ENCODE assay signal across 1 cellular context in genomic region chr10:103465411-103466179, GRCh38.
A peak's percentile ranks its signal among the peaks of the same experiment; 100 is the strongest.
TF ChIP-seq lines count a peak whose summit lies in the region.

No MANE protein-coding gene starts in this region.

TF ChIP-seq in HepG2, 621 proteins besides CTCF, POLR2A, EP300 and RAD21:
- no peak for TF ChIP-seq FOSL1 (CRISPR knock-in tag; IDR thresholded peaks at IDR 0.05; ENCODE audit: borderline replicate concordance)
- no peak for TF ChIP-seq ZNF687 (CRISPR knock-in tag; IDR thresholded peaks at IDR 0.05)
- TF ChIP-seq DNMT1 (CRISPR knock-in tag; IDR thresholded peaks at IDR 0.05): no peak
- no peak for TF ChIP-seq TCF7L2 (IDR thresholded peaks at IDR 0.05; ENCODE audit: low read depth, low read length)
- TF ChIP-seq ZNF121 (CRISPR knock-in tag; IDR thresholded peaks at IDR 0.05): 0 out of 2 replicates have a peak, but pooled peaks have one; percentile 47
- TF ChIP-seq ZSCAN25 (CRISPR knock-in tag; IDR thresholded peaks at IDR 0.05): no peak
- no peak for TF ChIP-seq MEF2D (CRISPR knock-in tag; IDR thresholded peaks at IDR 0.05)
- no peak for TF ChIP-seq HNF1A (IDR thresholded peaks at IDR 0.05; ENCODE audit: low read depth)
- no peak for TF ChIP-seq HNF1A (CRISPR knock-in tag; IDR thresholded peaks at IDR 0.05; ENCODE audit: borderline replicate concordance)
